ENCODE assay signal across 8 cellular contexts in genomic region chr12:6937481-6938352, GRCh38. TPM values are rescaled to one million over a fixed set of nuclear protein-coding genes. Genes with fewer than 3 reads are reported as not detected.
DNase-seq lines count a peak whose midpoint lies in the region; ATAC-seq and TF ChIP-seq lines count a peak whose summit lies in the region.

No MANE protein-coding gene starts in this region.

- peaks cover 16% of the 10 kb centered on the region for H4K20me1 ChIP-seq in SK-N-SH (ENCODE audit: insufficient read depth)

- peaks cover 16 to 30% of the 10 kb centered on the region in 2 donors for H3K36me3 Mint-ChIP-seq in activated naive CD4-positive, alpha-beta T cell treated with anti-CD3 and anti-CD28 coated beads, Interleukin-2, amount 50 U/mL, for 72 hours

- TF ChIP-seq CTCF in GM10266 (IDR thresholded peaks at IDR 0.05; ENCODE audit: control insufficient read depth, insufficient read depth, low read depth, missing control alignments) (peak; percentile 99), SK-N-SH (IDR thresholded peaks at IDR 0.05) (peak; percentile 88), omental fat pad (IDR thresholded peaks at IDR 0.05) (peak in 1 of 3 donors; percentile 76), thoracic aorta (IDR thresholded peaks at IDR 0.05) (peak; percentile 94)

- ATAC-seq in HG02571 (IDR thresholded peaks at IDR 0.05; ENCODE audit: unreplicated experiment) (peak; percentile 85), omental fat pad (ENCODE audit: low FRiP score) (peak; percentile 90), thoracic aorta (ENCODE audit: insufficient number of reproducible peaks, low FRiP score, low read depth) (peak; percentile 82)
- peak; percentile 95 to 96 for ATAC-seq in activated naive CD4-positive, alpha-beta T cell treated with anti-CD3 and anti-CD28 coated beads, Interleukin-2, amount 50 U/mL, for 72 hours

- TF ChIP-seq RAD21 in SK-N-SH (IDR thresholded peaks at IDR 0.05; ENCODE audit: low read length) = peak; percentile 53

- peak overlapping the region; percentile 53 to 66; a peak in 3 of 4 replicates for H3K4me3 ChIP-seq in SK-N-SH (ENCODE audit: low read depth in 2 of 2, low read length in 1 of 2)
- peak overlapping the region; percentile 79 for H3K4me3 ChIP-seq in thoracic aorta

- DNase-seq in GM10266 (ENCODE audit: extremely low spot score) (peak; percentile 85), NCI-H1092 (lab: John Stamatoyannopoulos, UW) (peak; percentile 96), SK-N-SH (peak; percentile 92), globus pallidus (ENCODE audit: low spot score) (peak; percentile 95), omental fat pad (ENCODE audit: low spot score) (no peak), thoracic aorta (ENCODE audit: low spot score) (no peak)
- peak; percentile 90 to 94 for DNase-seq in activated naive CD4-positive, alpha-beta T cell treated with anti-CD3 and anti-CD28 coated beads, Interleukin-2, amount 50 U/mL, for 72 hours (ENCODE audit: low spot score in 2 of 2)

- peak overlapping the region; percentile 95 to 98 for H3K27ac Mint-ChIP-seq in activated naive CD4-positive, alpha-beta T cell treated with anti-CD3 and anti-CD28 coated beads, Interleukin-2, amount 50 U/mL, for 72 hours

- no peaks in the 10 kb centered on the region for H3K9me3 Mint-ChIP-seq in activated naive CD4-positive, alpha-beta T cell treated with anti-CD3 and anti-CD28 coated beads, Interleukin-2, amount 50 U/mL, for 72 hours

- 0 out of 4 replicates have a peak, but pooled peaks of 1 of the 2 experiments have one; percentile 23 for TF ChIP-seq EP300 in SK-N-SH (IDR thresholded peaks at IDR 0.05; ENCODE audit: borderline replicate concordance in 1 of 2, low read depth in 1 of 2, low read length in 1 of 2)

- H3K4me2 ChIP-seq in SK-N-SH = peak overlapping the region; percentile 92

- H3K79me2 ChIP-seq in SK-N-SH (ENCODE audit: insufficient read depth) = peaks cover 48% of the 10 kb centered on the region

- POLR2A ChIA-PET in SK-N-SH (lab: Yijun Ruan, JAX) = interaction anchor here (0.8 to 1.6 kb wide), 14 partner anchors 9 to 405 kb away, joined by 3 to 15 read pairs (median 4); partner anchors contain the start of genes ATN1, ENO2, SPSB2 and USP5

- H3F3A ChIP-seq in SK-N-SH (replicated peaks; ENCODE audit: insufficient read depth) = peaks cover 58% of the 10 kb centered on the region

- H3K36me3 ChIP-seq in SK-N-SH (replicated peaks in 1 of 2; ENCODE audit: control insufficient read depth in 1 of 2, insufficient read depth in 2 of 2, low read length in 1 of 2) (peaks cover 56 to 67% of the 10 kb centered on the region in 2 experiments), thoracic aorta (peaks cover 23% of the 10 kb centered on the region)

- no peaks in the 10 kb centered on the region for H3K27me3 ChIP-seq in SK-N-SH (ENCODE audit: insufficient read depth)
- H3K27me3 ChIP-seq in thoracic aorta (replicated peaks; ENCODE audit: insufficient read depth) = no peaks in the 10 kb centered on the region

- H3K9me3 ChIP-seq in SK-N-SH (no peaks in the 10 kb centered on the region), thoracic aorta (no peaks in the 10 kb centered on the region)

- no peaks in the 10 kb centered on the region for H3K9me2 ChIP-seq in SK-N-SH

- WGBS in SK-N-SH (ENCODE audit: low lambda C conversion rate) = 11% methylated on average over 54 of the region's 80 CpGs

- peaks cover 0 to 18% of the 10 kb centered on the region in 2 experiments; a peak in 2 of 4 replicates for H3K4me1 ChIP-seq in SK-N-SH (ENCODE audit: control insufficient read depth in 1 of 2, insufficient read depth in 2 of 2, low read depth in 1 of 2, low read length in 1 of 2)
- peaks cover 10 to 42% of the 10 kb centered on the region in 2 donors for H3K4me1 ChIP-seq in thoracic aorta (ENCODE audit: control insufficient read depth in 1 of 2, low read depth in 2 of 2)

- H3K27ac ChIP-seq in SK-N-SH (ENCODE audit: low read depth in 2 of 2, low read length in 1 of 2) (peak overlapping the region; percentile 60 to 90), thoracic aorta (peak overlapping the region; percentile 76 to 80)

- H3K9ac ChIP-seq in SK-N-SH = peak overlapping the region; percentile 76

- CTCF ChIA-PET in SK-N-SH (lab: Yijun Ruan, JAX) = interaction anchor here (0.6 to 9.2 kb wide), 18 partner anchors 8 to 185 kb away, joined by 3 to 134 read pairs (median 4); partner anchors contain the start of genes C1RL, ENO2, MLF2 and SPSB2

- H2AFZ ChIP-seq in SK-N-SH (ENCODE audit: low read depth) = no peak overlapping the region

TF ChIP-seq in SK-N-SH, 30 proteins besides CTCF, POLR2A, EP300 and RAD21 (continues in another document):
- no peak; the same call in 1 of the 2 replicates for TF ChIP-seq RCOR1 (IDR thresholded peaks at IDR 0.05; ENCODE audit: low read length)
- TF ChIP-seq TAF1 (IDR thresholded peaks at IDR 0.05; ENCODE audit: borderline replicate concordance, low read depth, low read length) = peak; percentile 69; the same call in 1 of the 2 replicates
- no peak for TF ChIP-seq GATA2 (CRISPR knock-in tag; IDR thresholded peaks at IDR 0.05)
- TF ChIP-seq GABPA (IDR thresholded peaks at IDR 0.05; ENCODE audit: low read depth) = peak; percentile 81
- TF ChIP-seq, protein P1, sequence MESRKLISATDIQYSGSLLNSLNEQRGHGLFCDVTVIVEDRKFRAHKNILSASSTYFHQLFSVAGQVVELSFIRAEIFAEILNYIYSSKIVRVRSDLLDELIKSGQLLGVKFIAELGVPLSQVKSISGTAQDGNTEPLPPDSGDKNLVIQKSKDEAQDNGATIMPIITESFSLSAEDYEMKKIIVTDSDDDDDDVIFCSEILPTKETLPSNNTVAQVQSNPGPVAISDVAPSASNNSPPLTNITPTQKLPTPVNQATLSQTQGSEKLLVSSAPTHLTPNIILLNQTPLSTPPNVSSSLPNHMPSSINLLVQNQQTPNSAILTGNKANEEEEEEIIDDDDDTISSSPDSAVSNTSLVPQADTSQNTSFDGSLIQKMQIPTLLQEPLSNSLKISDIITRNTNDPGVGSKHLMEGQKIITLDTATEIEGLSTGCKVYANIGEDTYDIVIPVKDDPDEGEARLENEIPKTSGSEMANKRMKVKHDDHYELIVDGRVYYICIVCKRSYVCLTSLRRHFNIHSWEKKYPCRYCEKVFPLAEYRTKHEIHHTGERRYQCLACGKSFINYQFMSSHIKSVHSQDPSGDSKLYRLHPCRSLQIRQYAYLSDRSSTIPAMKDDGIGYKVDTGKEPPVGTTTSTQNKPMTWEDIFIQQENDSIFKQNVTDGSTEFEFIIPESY (IDR thresholded peaks at IDR 0.05; ENCODE audit: borderline replicate concordance, low read depth) = peak; percentile 96
- TF ChIP-seq, protein P2, sequence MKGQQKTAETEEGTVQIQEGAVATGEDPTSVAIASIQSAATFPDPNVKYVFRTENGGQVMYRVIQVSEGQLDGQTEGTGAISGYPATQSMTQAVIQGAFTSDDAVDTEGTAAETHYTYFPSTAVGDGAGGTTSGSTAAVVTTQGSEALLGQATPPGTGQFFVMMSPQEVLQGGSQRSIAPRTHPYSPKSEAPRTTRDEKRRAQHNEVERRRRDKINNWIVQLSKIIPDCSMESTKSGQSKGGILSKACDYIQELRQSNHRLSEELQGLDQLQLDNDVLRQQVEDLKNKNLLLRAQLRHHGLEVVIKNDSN (IDR thresholded peaks at IDR 0.05; ENCODE audit: borderline replicate concordance, low read depth) = no peak
- peak; percentile 26; the same call in 1 of the 2 replicates for TF ChIP-seq TCF12 (IDR thresholded peaks at IDR 0.05)
- peak; percentile 92 for TF ChIP-seq MXI1 (IDR thresholded peaks at IDR 0.05; ENCODE audit: low read depth, low read length)
- peak; percentile 89 for TF ChIP-seq POLR2AphosphoS5 (IDR thresholded peaks at IDR 0.05; ENCODE audit: low read depth, low read length)

RNA-seq across cellular contexts. Expression of gene RNU7-1, which starts 5.9 kb away (rescaled TPM):
- not detected in 2 replicates for polyA plus RNA-seq in SK-N-SH (2012; rRNA removed)
- polyA plus RNA-seq in SK-N-SH (2012; cell fraction: cytosol; rRNA removed) = not detected in 2 replicates
- not detected in 2 replicates for polyA plus RNA-seq in SK-N-SH (2012; cell fraction: nucleus; rRNA removed)
- total RNA-seq in activated naive CD4-positive, alpha-beta T cell treated with anti-CD3 and anti-CD28 coated beads, Interleukin-2, amount 50 U/mL, for 72 hours = not detected
- total RNA-seq in omental fat pad (not detected), thoracic aorta (not detected)

RNA-seq across cellular contexts. Expression of gene C12orf57, which starts 6.1 kb away (rescaled TPM):
- 560 and 659 TPM in 2 replicates for polyA plus RNA-seq in SK-N-SH (2012; rRNA removed)
- polyA plus RNA-seq in SK-N-SH (2012; cell fraction: cytosol; rRNA removed) = 378 and 573 TPM in 2 replicates
- 265 and 491 TPM in 2 replicates for polyA plus RNA-seq in SK-N-SH (2012; cell fraction: nucleus; rRNA removed)
- total RNA-seq in activated naive CD4-positive, alpha-beta T cell treated with anti-CD3 and anti-CD28 coated beads, Interleukin-2, amount 50 U/mL, for 72 hours = 100 to 1,000 TPM; 229 to 609 TPM
- 100 to 1,000 TPM; 280 to 555 (median 413) TPM for total RNA-seq in omental fat pad
- total RNA-seq in thoracic aorta = 100 to 1,000 TPM; 370 to 416 TPM

RNA-seq across cellular contexts. Expression of gene ATN1, which starts 10.0 kb away (rescaled TPM):
- 18.5 and 29.3 TPM in 2 replicates for polyA plus RNA-seq in SK-N-SH (2012; rRNA removed)
- polyA plus RNA-seq in SK-N-SH (2012; cell fraction: cytosol; rRNA removed) = 13.8 and 20.9 TPM in 2 replicates
- polyA plus RNA-seq in SK-N-SH (2012; cell fraction: nucleus; rRNA removed) = 79.0 and 104 TPM in 2 replicates
- 10 to 100 TPM; 29.9 to 73.5 TPM for total RNA-seq in activated naive CD4-positive, alpha-beta T cell treated with anti-CD3 and anti-CD28 coated beads, Interleukin-2, amount 50 U/mL, for 72 hours
- total RNA-seq in omental fat pad (10 to 100 TPM; 46.2 to 93.5 (median 59.4) TPM), thoracic aorta (100 to 1,000 TPM; 109 to 163 TPM)

RNA-seq across cellular contexts. Expression of gene PTPN6, which starts 13.4 kb away (rescaled TPM):
- polyA plus RNA-seq in SK-N-SH (2012; rRNA removed) = 0.12 and 0.18 TPM in 2 replicates
- 0.09 TPM in 1 of 2 replicates, not detected in the other for polyA plus RNA-seq in SK-N-SH (2012; cell fraction: cytosol; rRNA removed)
- 0.43 and 0.96 TPM in 2 replicates for polyA plus RNA-seq in SK-N-SH (2012; cell fraction: nucleus; rRNA removed)
- 100 to 1,000 TPM; 320 to 609 TPM for total RNA-seq in activated naive CD4-positive, alpha-beta T cell treated with anti-CD3 and anti-CD28 coated beads, Interleukin-2, amount 50 U/mL, for 72 hours
- total RNA-seq in omental fat pad = 10 to 100 TPM; 19.8 to 42.3 (median 35.9) TPM
- total RNA-seq in thoracic aorta = 10 to 100 TPM; 19.0 to 24.0 TPM

RNA-seq across cellular contexts. Expression of gene ENO2, which starts 23.3 kb away (rescaled TPM):
- 50.6 and 56.9 TPM in 2 replicates for polyA plus RNA-seq in SK-N-SH (2012; rRNA removed)
- polyA plus RNA-seq in SK-N-SH (2012; cell fraction: cytosol; rRNA removed) = 39.1 and 43.0 TPM in 2 replicates
- 190 and 231 TPM in 2 replicates for polyA plus RNA-seq in SK-N-SH (2012; cell fraction: nucleus; rRNA removed)
- 100 to 1,000 TPM; 264 to 314 TPM for total RNA-seq in activated naive CD4-positive, alpha-beta T cell treated with anti-CD3 and anti-CD28 coated beads, Interleukin-2, amount 50 U/mL, for 72 hours
- total RNA-seq in omental fat pad (10 to 100 TPM in 1 of 4 donors, 1 to 10 TPM in 3; 3.5 to 14.3 (median 5.2) TPM), thoracic aorta (10 to 100 TPM; 53.6 to 57.9 TPM)

Comparison
In these comparisons a context has a peak if more than half of its experiments do, and no peak if none do; other contexts are left out.
1. DNase-seq: peak in GM10266 (single experiment), NCI-H1092 (single experiment), SK-N-SH (single experiment), activated naive CD4-positive, alpha-beta T cell treated with anti-CD3 and anti-CD28 coated beads, Interleukin-2, amount 50 U/mL, for 72 hours (2 of 2) and globus pallidus (single experiment); none in omental fat pad (single experiment) and thoracic aorta (single experiment).
2. Peak in every context shown above with its lines, with median percentiles within 50 percentile points of each other: ATAC-seq.